In genomic region chr18:48043166-48043565, GRCh38 we compare ENCODE assay signal across 9 cellular contexts.
"Had no signal": no experiment of that assay in that cellular context is flagged by ENCODE, and none has a peak within 500 bp of the region (broad histone marks: within the 10 kb centered on the region; RNA-seq: fewer than 3 reads in every experiment).

No MANE protein-coding gene starts in this region.

- H3K4me3 ChIP-seq: GM23248, GM23338, HAP-1 had no signal

- H3K4me1 ChIP-seq: HAP-1 had no signal

- ATAC-seq: GM23338, HCT116 had no signal

- H3K4me2 ChIP-seq: GM23338 had no signal

- H2AFZ ChIP-seq: GM23248, GM23338 had no signal

- H3K36me3 ChIP-seq: HAP-1 had no signal

- H3K9ac ChIP-seq: GM23248 had no signal

- H3K27ac ChIP-seq: GM23248 had no signal

- DNase-seq: GM23248, GOT3, H7, H9, HCEC 1CT, HFFc6 had no signal

- H3K9me3 ChIP-seq: HAP-1 had no signal
